Comparison of ENCODE assay signal across 9 cellular contexts in genomic region chr13:24097064-24097463, GRCh38.
DNase-seq lines count a peak whose midpoint lies in the region; ATAC-seq, FAIRE-seq and TF ChIP-seq lines count a peak whose summit lies in the region.
"Had no signal": no experiment of that assay in that cellular context is flagged by ENCODE, and none has a peak within 500 bp of the region (broad histone marks: within the 10 kb centered on the region; RNA-seq: fewer than 3 reads in every experiment).

No MANE protein-coding gene starts in this region.

- TF ChIP-seq CTCF in AG04450 (IDR thresholded peaks at IDR 0.05; ENCODE audit: low read depth, low read length) (no peak), gastrocnemius medialis (IDR thresholded peaks at IDR 0.05 in 4 of 5, conservative IDR thresholded peaks at IDR 0.05 in 1 of 5) (no peak), esophagus squamous epithelium (IDR thresholded peaks at IDR 0.05) (no peak)

- H3K9me3 ChIP-seq in AG04450 (ENCODE audit: control insufficient read depth, insufficient read depth, low read length) (no peaks in the 10 kb centered on the region), gastrocnemius medialis (no peaks in the 10 kb centered on the region), esophagus squamous epithelium (no peaks in the 10 kb centered on the region)
- H3K9me3 ChIP-seq: ovary had no signal

- no peak overlapping the region for H3K27ac ChIP-seq in AG04450 (ENCODE audit: low read depth, low read length)
- no peak overlapping the region for H3K27ac ChIP-seq in gastrocnemius medialis
- no peak overlapping the region for H3K27ac ChIP-seq in esophagus squamous epithelium
- H3K27ac ChIP-seq: ovary had no signal

- DNase-seq in AG04450 (ENCODE audit: low read depth, low spot score) = peak; percentile 16
- peak; percentile 92 for DNase-seq in SW480 (ENCODE audit: low spot score)
- DNase-seq in fibroblast of the conjunctiva (ENCODE audit: low read depth) = peak; percentile 32
- no peak for DNase-seq in gastrocnemius medialis
- no peak for DNase-seq in GM12891 (ENCODE audit: insufficient read length, low spot score)
- DNase-seq in esophagus squamous epithelium (lab: John Stamatoyannopoulos, UW) = no peak
- DNase-seq: ovary had no signal

- H3K36me3 ChIP-seq in gastrocnemius medialis = no peaks in the 10 kb centered on the region
- H3K36me3 ChIP-seq in esophagus squamous epithelium = no peaks in the 10 kb centered on the region
- H3K36me3 ChIP-seq: ovary had no signal

- H3K27me3 ChIP-seq in AG04450 (ENCODE audit: control insufficient read depth, insufficient read depth, low read length) (no peaks in the 10 kb centered on the region), gastrocnemius medialis (no peaks in the 10 kb centered on the region), esophagus squamous epithelium (peaks cover 0 to 16% (median 0%) of the 10 kb centered on the region in 4 donors)
- H3K27me3 ChIP-seq: ovary had no signal

- H3K4me1 ChIP-seq in gastrocnemius medialis = no peaks in the 10 kb centered on the region
- no peaks in the 10 kb centered on the region for H3K4me1 ChIP-seq in esophagus squamous epithelium

- 44 to 49% methylated on average over 4 of the region's 4 CpGs for WGBS in esophagus squamous epithelium, 2 donors

- CTCF ChIA-PET in AG04450 (lab: Charles Lee) = no interaction called here

- POLR2A ChIA-PET in AG04450 (lab: Yijun Ruan, JAX) = no interaction called here

- intact Hi-C loops in gastrocnemius medialis (cut with DNase I; ENCODE audit: low total_unique reads) (no loop called here), esophagus squamous epithelium (cut with DNase I) (no loop called here)

- ATAC-seq in GM21786 (IDR thresholded peaks at IDR 0.05; ENCODE audit: unreplicated experiment) (peak; percentile 72), gastrocnemius medialis (no peak), GM19324 (IDR thresholded peaks at IDR 0.05; ENCODE audit: low FRiP score, unreplicated experiment) (no peak)

- no peak for FAIRE-seq in GM12891 (lab: Jason Lieb, UNC)

- no peak for TF ChIP-seq POLR2A in gastrocnemius medialis (IDR thresholded peaks at IDR 0.05)
- no peak for TF ChIP-seq POLR2A in GM12891 (IDR thresholded peaks at IDR 0.05; ENCODE audit: low read depth, low read length)
- no peak for TF ChIP-seq POLR2A in esophagus squamous epithelium (IDR thresholded peaks at IDR 0.05)

- in situ Hi-C loops in gastrocnemius medialis (cut with MboI; ENCODE audit: low sequenced_read_pairs in 4 of 4) = loop anchor here in 1 of 4 donors (25.0 kb wide), 1 partner anchor 90 kb away; no protein-coding TSS in a partner anchor

- H3K4me3 ChIP-seq in AG04450 (ENCODE audit: low read depth, low read length) (no peak overlapping the region), gastrocnemius medialis (no peak overlapping the region), esophagus squamous epithelium (no peak overlapping the region)
- H3K4me3 ChIP-seq: ovary had no signal

TF ChIP-seq in GM12891, 5 proteins besides CTCF, POLR2A, EP300 and RAD21:
- TF ChIP-seq POLR2AphosphoS5 (IDR thresholded peaks at IDR 0.05; ENCODE audit: low read depth, low read length) = no peak
- no peak for TF ChIP-seq SPI1 (IDR thresholded peaks at IDR 0.05; ENCODE audit: low read depth, low read length)
- no peak for TF ChIP-seq POU2F2 (IDR thresholded peaks at IDR 0.05; ENCODE audit: low read depth, low read length)
- TF ChIP-seq PAX5 (IDR thresholded peaks at IDR 0.05; ENCODE audit: insufficient read depth, low read length, severe bottlenecking) = no peak
- TF ChIP-seq TAF1 (IDR thresholded peaks at IDR 0.05; ENCODE audit: low read depth, low read length) = no peak

Comparison
In these comparisons a context has a peak if more than half of its experiments do, and no peak if none do; other contexts are left out.
1. DNase-seq: peak in AG04450 (single experiment), SW480 (single experiment) and fibroblast of the conjunctiva (single experiment); none in gastrocnemius medialis (0 of 2), GM12891 (single experiment) and esophagus squamous epithelium (single experiment).